ENCODE assay signal across 1 cellular context in genomic region chr19:17796013-17796837, GRCh38.
TF ChIP-seq lines count a peak whose summit lies in the region.

No MANE protein-coding gene starts in this region.

TF ChIP-seq in HepG2, 621 proteins besides CTCF, POLR2A, EP300 and RAD21 (continued from another document and continues in another):
- TF ChIP-seq ZNF281 (CRISPR knock-in tag; IDR thresholded peaks at IDR 0.05; ENCODE audit: borderline replicate concordance), result no peak
- TF ChIP-seq ARHGAP35 (CRISPR knock-in tag; IDR thresholded peaks at IDR 0.05; ENCODE audit: borderline replicate concordance), result no peak
- no peak for TF ChIP-seq IRF2 (CRISPR knock-in tag; IDR thresholded peaks at IDR 0.05)
- no peak for TF ChIP-seq NR3C1 (CRISPR knock-in tag; IDR thresholded peaks at IDR 0.05)
- TF ChIP-seq HNF4G (IDR thresholded peaks at IDR 0.05; ENCODE audit: borderline replicate concordance, low read depth, low read length), result 0 out of 2 replicates have a peak, but pooled peaks have one; percentile 24
- no peak for TF ChIP-seq HNF4G (CRISPR knock-in tag; IDR thresholded peaks at IDR 0.05; ENCODE audit: borderline replicate concordance, low read depth)
- TF ChIP-seq ZBTB4 (CRISPR knock-in tag; IDR thresholded peaks at IDR 0.05; ENCODE audit: borderline replicate concordance), result no peak
- no peak for TF ChIP-seq ZNF879 (CRISPR knock-in tag; IDR thresholded peaks at IDR 0.05)
- no peak for TF ChIP-seq ZNF512 (CRISPR knock-in tag; IDR thresholded peaks at IDR 0.05)
- TF ChIP-seq ATF1 (CRISPR knock-in tag; IDR thresholded peaks at IDR 0.05), result no peak
- no peak for TF ChIP-seq FOXJ3 (CRISPR knock-in tag; IDR thresholded peaks at IDR 0.05; ENCODE audit: borderline replicate concordance)
- TF ChIP-seq TOE1 (CRISPR knock-in tag; IDR thresholded peaks at IDR 0.05), result no peak
- TF ChIP-seq ZUFSP (CRISPR knock-in tag; IDR thresholded peaks at IDR 0.05; ENCODE audit: borderline replicate concordance), result no peak
- no peak for TF ChIP-seq SALL2 (CRISPR knock-in tag; IDR thresholded peaks at IDR 0.05)
- TF ChIP-seq NCOA1 (CRISPR knock-in tag; IDR thresholded peaks at IDR 0.05), result no peak
- TF ChIP-seq ESRRA (CRISPR knock-in tag; IDR thresholded peaks at IDR 0.05; ENCODE audit: low read depth), result peak; percentile 58; the same call in 1 of the 2 replicates
- TF ChIP-seq ZFYVE20 (CRISPR knock-in tag; IDR thresholded peaks at IDR 0.05; ENCODE audit: borderline replicate concordance, low read depth), result no peak
- TF ChIP-seq ZNF839 (CRISPR knock-in tag; IDR thresholded peaks at IDR 0.05; ENCODE audit: borderline replicate concordance), result no peak
- TF ChIP-seq ZNF18 (CRISPR knock-in tag; IDR thresholded peaks at IDR 0.05; ENCODE audit: insufficient replicate concordance), result no peak
- no peak for TF ChIP-seq KDM5A (IDR thresholded peaks at IDR 0.05; ENCODE audit: borderline replicate concordance, low read length)
- TF ChIP-seq ZNF383 (CRISPR knock-in tag; IDR thresholded peaks at IDR 0.05; ENCODE audit: borderline replicate concordance), result no peak
- TF ChIP-seq CBX2 (IDR thresholded peaks at IDR 0.05; ENCODE audit: low read depth, low read length), result no peak
- TF ChIP-seq CBX2 (CRISPR knock-in tag; IDR thresholded peaks at IDR 0.05; ENCODE audit: low read depth), result no peak
- no peak for TF ChIP-seq SIN3A (IDR thresholded peaks at IDR 0.05; ENCODE audit: borderline replicate concordance, low read depth, low read length)
- TF ChIP-seq RBFOX2 (IDR thresholded peaks at IDR 0.05; ENCODE audit: low read depth, low read length), result no peak
- TF ChIP-seq POGK (CRISPR knock-in tag; conservative IDR thresholded peaks at IDR 0.05), result no peak
- TF ChIP-seq ZMYM4 (CRISPR knock-in tag; IDR thresholded peaks at IDR 0.05), result no peak
- no peak for TF ChIP-seq KAT7 (CRISPR knock-in tag; IDR thresholded peaks at IDR 0.05; ENCODE audit: borderline replicate concordance)
- TF ChIP-seq ZNF768 (CRISPR knock-in tag; IDR thresholded peaks at IDR 0.05), result peak; percentile 19; the same call in 1 of the 2 replicates
- no peak for TF ChIP-seq ASH2L (IDR thresholded peaks at IDR 0.05; ENCODE audit: insufficient read length, low read depth, low read length)
- TF ChIP-seq RBAK (CRISPR knock-in tag; IDR thresholded peaks at IDR 0.05), result no peak
- no peak for TF ChIP-seq ZNF503 (CRISPR knock-in tag; IDR thresholded peaks at IDR 0.05)
- no peak for TF ChIP-seq ZNF143 (CRISPR knock-in tag; IDR thresholded peaks at IDR 0.05)
- peak; percentile 29; the same call in 1 of the 2 replicates for TF ChIP-seq HMGXB3 (CRISPR knock-in tag; IDR thresholded peaks at IDR 0.05; ENCODE audit: borderline replicate concordance)
- TF ChIP-seq KDM1A (CRISPR knock-in tag; IDR thresholded peaks at IDR 0.05), result no peak
- TF ChIP-seq ZNF225 (CRISPR knock-in tag; IDR thresholded peaks at IDR 0.05), result 0 out of 2 replicates have a peak, but pooled peaks have one; percentile 48
- TF ChIP-seq ZFY (CRISPR knock-in tag; IDR thresholded peaks at IDR 0.05), result no peak
- TF ChIP-seq PHB2 (IDR thresholded peaks at IDR 0.05; ENCODE audit: partially characterized antibody), result no peak
- TF ChIP-seq KDM4B (CRISPR knock-in tag; IDR thresholded peaks at IDR 0.05), result no peak
- TF ChIP-seq ATF4 (CRISPR knock-in tag; IDR thresholded peaks at IDR 0.05), result no peak
- no peak for TF ChIP-seq ZNF354B (CRISPR knock-in tag; IDR thresholded peaks at IDR 0.05)
